8 cellular contexts compared by ENCODE assay signal in genomic region chr2:9552491-9553178, GRCh38. TPM values are rescaled to one million over a fixed set of nuclear protein-coding genes. Genes with fewer than 3 reads are reported as not detected.
DNase-seq lines count a peak whose midpoint lies in the region; ATAC-seq and TF ChIP-seq lines count a peak whose summit lies in the region.

No MANE protein-coding gene starts in this region.

- BruUV-seq in Panc1 (replicated peaks; lab: Mats Ljungman, UMichigan): no TSS peak

- in situ Hi-C loops in Panc1 (cut with HindIII; ENCODE audit: low pct_unique_long_range_greater_than_20kb, low sequenced_read_pairs): no loop called here

- DNase-seq in Panc1 (ENCODE audit: low read depth, low spot score) (no peak), dermis microvascular lymphatic vessel endothelial cell (ENCODE audit: low read depth in 2 of 2) (peak; percentile 69 to 82), NCI-H2029 treated with DMSO at 0.1 percent for 48 hours (lab: John Stamatoyannopoulos, UW) (no peak), BE2C (no peak), T1000 (lab: John Stamatoyannopoulos, UW) (no peak)

- peaks cover 4% of the 10 kb centered on the region; the same call in 1 of the 2 replicates for H3K36me3 ChIP-seq in Panc1 (ENCODE audit: control insufficient read depth, insufficient read depth, low read length)
- no peaks in the 10 kb centered on the region for H3K36me3 ChIP-seq in skeletal muscle tissue (ENCODE audit: control insufficient read depth in 3 of 3, insufficient read depth in 3 of 3, low read length in 3 of 3)
- no peaks in the 10 kb centered on the region; the same call in 1 of the 2 replicates for H3K36me3 ChIP-seq in BE2C

- CTCF ChIA-PET in Panc1 (lab: Charles Lee): no interaction called here

- POLR2A ChIA-PET in Panc1 (lab: Charles Lee): no interaction called here

- no peaks in the 10 kb centered on the region for H3K27me3 ChIP-seq in Panc1 (ENCODE audit: control insufficient read depth, insufficient read depth, low read length)
- H3K27me3 ChIP-seq in skeletal muscle tissue (ENCODE audit: control insufficient read depth in 3 of 3, insufficient read depth in 3 of 3, low read length in 3 of 3): no peaks in the 10 kb centered on the region
- H3K27me3 ChIP-seq in BE2C: no peaks in the 10 kb centered on the region

- no peaks in the 10 kb centered on the region for H3K9me3 ChIP-seq in Panc1 (ENCODE audit: control insufficient read depth, insufficient read depth, low read depth, low read length)
- no peaks in the 10 kb centered on the region for H3K9me3 ChIP-seq in skeletal muscle tissue (ENCODE audit: control insufficient read depth in 3 of 3, low read length in 3 of 3)
- no peaks in the 10 kb centered on the region for H3K9me3 ChIP-seq in BE2C

- intact Hi-C loops in Panc1 (cut with micrococcal nuclease; ENCODE audit: unreplicated experiment): no loop called here

- TF ChIP-seq CTCF in Panc1 (IDR thresholded peaks at IDR 0.05) (no peak), BE2C (IDR thresholded peaks at IDR 0.05; ENCODE audit: low read depth, low read length) (no peak)

- ATAC-seq in GM18868 (IDR thresholded peaks at IDR 0.05; ENCODE audit: unreplicated experiment) (peak; percentile 11), Panc1 (no peak), HG02970 (IDR thresholded peaks at IDR 0.05; ENCODE audit: low FRiP score, unreplicated experiment) (no peak)

- peak overlapping the region in 2 of 3 donors; percentile 12 to 45 for H3K9ac ChIP-seq in skeletal muscle tissue (ENCODE audit: low read depth in 1 of 3, low read length in 3 of 3)

- H3K4me3 ChIP-seq in Panc1 (ENCODE audit: low read depth in 2 of 2, low read length in 2 of 2) (peak overlapping the region in 1 of 2 experiments; percentile 21; a peak in 1 of 4 replicates), skeletal muscle tissue (ENCODE audit: low read length in 3 of 3) (no peak overlapping the region), BE2C (ENCODE audit: low read depth, low read length) (no peak overlapping the region)

- H3K27ac ChIP-seq in Panc1 (ENCODE audit: low read length): peak overlapping the region; percentile 78
- H3K27ac ChIP-seq in skeletal muscle tissue (ENCODE audit: low read depth, low read length): peak overlapping the region; percentile 62

- H3K4me1 ChIP-seq in Panc1 (ENCODE audit: control insufficient read depth, insufficient read depth, low read length) (peaks cover 31% of the 10 kb centered on the region), skeletal muscle tissue (ENCODE audit: control insufficient read depth in 3 of 3, insufficient read depth in 3 of 3, low read length in 3 of 3) (peaks cover 15 to 24% (median 18%) of the 10 kb centered on the region in 3 donors), BE2C (peaks cover 6% of the 10 kb centered on the region; the same call in 1 of the 2 replicates)

RNA-seq across cellular contexts. Expression of gene ADAM17, which starts 3.0 kb away (rescaled TPM):
- total RNA-seq in Panc1 (2021; ENCODE audit: unreplicated experiment) (50.0 TPM), dermis microvascular lymphatic vessel endothelial cell (44.5 and 45.8 TPM in 2 replicates), skeletal muscle tissue (20.4 TPM)
- 33.9 TPM for polyA plus RNA-seq in Panc1 (2012; ENCODE audit: insufficient read length)
- polyA plus RNA-seq in BE2C (2012; ENCODE audit: insufficient read depth, insufficient read length, low read depth): 46.9 TPM

Comparison
In these comparisons a context has a peak if more than half of its experiments do, and no peak if none do; other contexts are left out.
1. DNase-seq: peak in dermis microvascular lymphatic vessel endothelial cell (2 of 2); none in Panc1 (single experiment), NCI-H2029 treated with DMSO at 0.1 percent for 48 hours (single experiment), BE2C (single experiment) and T1000 (single experiment).